In genomic region chr17:42009170-42009569, GRCh38 we compare ENCODE assay signal across 11 cellular contexts. TPM values are rescaled to one million over a fixed set of nuclear protein-coding genes. Genes with fewer than 3 reads are reported as not detected.
DNase-seq lines count a peak whose midpoint lies in the region; ATAC-seq and TF ChIP-seq lines count a peak whose summit lies in the region.
"Had no signal": no experiment of that assay in that cellular context is flagged by ENCODE, and none has a peak within 500 bp of the region (broad histone marks: within the 10 kb centered on the region; RNA-seq: fewer than 3 reads in every experiment).

No MANE protein-coding gene starts in this region.

- H3K4me3 ChIP-seq in left ventricle myocardium inferior, result no peak overlapping the region
- no peak overlapping the region for H3K4me3 ChIP-seq in right cardiac atrium (ENCODE audit: low read length)
- no peak overlapping the region for H3K4me3 ChIP-seq in cardiac fibroblast (replicated peaks in 1 of 2; ENCODE audit: low read depth in 2 of 2, low read length in 2 of 2)
- H3K4me3 ChIP-seq in liver (ENCODE audit: low read depth in 1 of 3, low read length in 3 of 3), result no peak overlapping the region
- H3K4me3 ChIP-seq in effector memory CD4-positive, alpha-beta T cell (ENCODE audit: insufficient read depth, low read depth, low read length, poor library complexity, severe bottlenecking), result no peak overlapping the region
- H3K4me3 ChIP-seq: MG63 had no signal

- 76% methylated on average over 4 of the region's 4 CpGs for WGBS in right cardiac atrium
- WGBS in liver, result 76% methylated on average over 4 of the region's 4 CpGs

- peak; percentile 52 to 69 for TF ChIP-seq RAD21 in liver (IDR thresholded peaks at IDR 0.05)

- peaks cover 99% of the 10 kb centered on the region for H3K4me1 ChIP-seq in left ventricle myocardium inferior
- H3K4me1 ChIP-seq in right cardiac atrium (ENCODE audit: control insufficient read depth, insufficient read depth, low read length), result peaks cover 7% of the 10 kb centered on the region
- peaks cover 4 to 25% (median 6%) of the 10 kb centered on the region in 4 donors for H3K4me1 ChIP-seq in liver (ENCODE audit: control insufficient read depth in 4 of 4, insufficient read depth in 4 of 4, low read length in 3 of 4)
- H3K4me1 ChIP-seq in effector memory CD4-positive, alpha-beta T cell (ENCODE audit: control insufficient read depth, insufficient read depth, low read length, poor library complexity, severe bottlenecking), result no peaks in the 10 kb centered on the region

- no peak for DNase-seq in left ventricle myocardium inferior
- no peak for DNase-seq in right cardiac atrium
- DNase-seq in cardiac fibroblast (ENCODE audit: low read depth in 2 of 2), result peak in 1 of 2 donors; percentile 20
- DNase-seq in NCI-H446 treated with DMSO at 0.1 percent for 48 hours (lab: John Stamatoyannopoulos, UW), result no peak
- no peak for DNase-seq in epidermal melanocyte (ENCODE audit: insufficient read length, low spot score)
- DNase-seq in effector memory CD4-positive, alpha-beta T cell, result no peak
- DNase-seq: AML-193; MG63; stimulated activated CD4-positive, alpha-beta T cell treated with anti-CD3 and anti-CD28 coated beads, Interleukin-1b, Interleukin-23, amount 100 ng/mL, for 48 hours had no signal

- H3K9ac ChIP-seq in liver (ENCODE audit: low read depth in 1 of 2, low read length in 2 of 2), result no peak overlapping the region

- peak overlapping the region; percentile 36 for H3K27ac ChIP-seq in left ventricle myocardium inferior (replicated peaks)
- no peak overlapping the region for H3K27ac ChIP-seq in right cardiac atrium (ENCODE audit: low read length)
- H3K27ac ChIP-seq in liver (ENCODE audit: low read depth in 1 of 2, low read length in 2 of 2), result no peak overlapping the region
- H3K27ac ChIP-seq in effector memory CD4-positive, alpha-beta T cell (ENCODE audit: insufficient read depth, low read length, poor library complexity, severe bottlenecking), result no peak overlapping the region

- H3K27me3 ChIP-seq in left ventricle myocardium inferior (ENCODE audit: low read depth) (no peaks in the 10 kb centered on the region), right cardiac atrium (ENCODE audit: control insufficient read depth, insufficient read depth) (no peaks in the 10 kb centered on the region), liver (ENCODE audit: control insufficient read depth in 4 of 4, insufficient read depth in 4 of 4, low read length in 3 of 4) (no peaks in the 10 kb centered on the region)
- H3K27me3 ChIP-seq in effector memory CD4-positive, alpha-beta T cell (replicated peaks; ENCODE audit: control insufficient read depth, insufficient read depth, low read length, poor library complexity, severe bottlenecking), result no peaks in the 10 kb centered on the region
- H3K27me3 ChIP-seq: MG63 had no signal

- H3K36me3 ChIP-seq in left ventricle myocardium inferior, result no peaks in the 10 kb centered on the region
- H3K36me3 ChIP-seq in liver (ENCODE audit: control insufficient read depth in 4 of 4, insufficient read depth in 3 of 4, low read depth in 1 of 4, low read length in 3 of 4), result peaks cover 0 to 2% (median 0%) of the 10 kb centered on the region in 4 donors
- peaks cover 8% of the 10 kb centered on the region for H3K36me3 ChIP-seq in effector memory CD4-positive, alpha-beta T cell (ENCODE audit: control insufficient read depth, insufficient read depth, low read length)

- H3K9me3 ChIP-seq in left ventricle myocardium inferior (replicated peaks) (no peaks in the 10 kb centered on the region), right cardiac atrium (ENCODE audit: control insufficient read depth, low read length) (no peaks in the 10 kb centered on the region), liver (ENCODE audit: control insufficient read depth in 4 of 4, low read length in 3 of 4) (no peaks in the 10 kb centered on the region)
- no peaks in the 10 kb centered on the region for H3K9me3 ChIP-seq in effector memory CD4-positive, alpha-beta T cell (ENCODE audit: control insufficient read depth, low read length)
- H3K9me3 ChIP-seq: MG63 had no signal

- ATAC-seq in right cardiac atrium (no peak), HG03135 (IDR thresholded peaks at IDR 0.05; ENCODE audit: unreplicated experiment) (no peak)

- intact Hi-C loops in left ventricle myocardium inferior (cut with micrococcal nuclease), result no loop called here
- intact Hi-C loops in right cardiac atrium (cut with DNase I), result no loop called here

- peak; percentile 24 for TF ChIP-seq CTCF in left ventricle myocardium inferior (IDR thresholded peaks at IDR 0.05; ENCODE audit: borderline replicate concordance)
- TF ChIP-seq CTCF in cardiac fibroblast (IDR thresholded peaks at IDR 0.05; ENCODE audit: low read depth, low read length), result peak; percentile 6
- TF ChIP-seq CTCF in liver (IDR thresholded peaks at IDR 0.05; ENCODE audit: low read depth, low read length, missing input control), result peak; percentile 21

TF ChIP-seq in liver, 16 proteins besides CTCF, POLR2A, EP300 and RAD21:
- no peak for TF ChIP-seq HNF4A (conservative IDR thresholded peaks at IDR 0.05)
- TF ChIP-seq, protein P1, sequence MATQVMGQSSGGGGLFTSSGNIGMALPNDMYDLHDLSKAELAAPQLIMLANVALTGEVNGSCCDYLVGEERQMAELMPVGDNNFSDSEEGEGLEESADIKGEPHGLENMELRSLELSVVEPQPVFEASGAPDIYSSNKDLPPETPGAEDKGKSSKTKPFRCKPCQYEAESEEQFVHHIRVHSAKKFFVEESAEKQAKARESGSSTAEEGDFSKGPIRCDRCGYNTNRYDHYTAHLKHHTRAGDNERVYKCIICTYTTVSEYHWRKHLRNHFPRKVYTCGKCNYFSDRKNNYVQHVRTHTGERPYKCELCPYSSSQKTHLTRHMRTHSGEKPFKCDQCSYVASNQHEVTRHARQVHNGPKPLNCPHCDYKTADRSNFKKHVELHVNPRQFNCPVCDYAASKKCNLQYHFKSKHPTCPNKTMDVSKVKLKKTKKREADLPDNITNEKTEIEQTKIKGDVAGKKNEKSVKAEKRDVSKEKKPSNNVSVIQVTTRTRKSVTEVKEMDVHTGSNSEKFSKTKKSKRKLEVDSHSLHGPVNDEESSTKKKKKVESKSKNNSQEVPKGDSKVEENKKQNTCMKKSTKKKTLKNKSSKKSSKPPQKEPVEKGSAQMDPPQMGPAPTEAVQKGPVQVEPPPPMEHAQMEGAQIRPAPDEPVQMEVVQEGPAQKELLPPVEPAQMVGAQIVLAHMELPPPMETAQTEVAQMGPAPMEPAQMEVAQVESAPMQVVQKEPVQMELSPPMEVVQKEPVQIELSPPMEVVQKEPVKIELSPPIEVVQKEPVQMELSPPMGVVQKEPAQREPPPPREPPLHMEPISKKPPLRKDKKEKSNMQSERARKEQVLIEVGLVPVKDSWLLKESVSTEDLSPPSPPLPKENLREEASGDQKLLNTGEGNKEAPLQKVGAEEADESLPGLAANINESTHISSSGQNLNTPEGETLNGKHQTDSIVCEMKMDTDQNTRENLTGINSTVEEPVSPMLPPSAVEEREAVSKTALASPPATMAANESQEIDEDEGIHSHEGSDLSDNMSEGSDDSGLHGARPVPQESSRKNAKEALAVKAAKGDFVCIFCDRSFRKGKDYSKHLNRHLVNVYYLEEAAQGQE (IDR thresholded peaks at IDR 0.05), result no peak
- TF ChIP-seq, protein P2, sequence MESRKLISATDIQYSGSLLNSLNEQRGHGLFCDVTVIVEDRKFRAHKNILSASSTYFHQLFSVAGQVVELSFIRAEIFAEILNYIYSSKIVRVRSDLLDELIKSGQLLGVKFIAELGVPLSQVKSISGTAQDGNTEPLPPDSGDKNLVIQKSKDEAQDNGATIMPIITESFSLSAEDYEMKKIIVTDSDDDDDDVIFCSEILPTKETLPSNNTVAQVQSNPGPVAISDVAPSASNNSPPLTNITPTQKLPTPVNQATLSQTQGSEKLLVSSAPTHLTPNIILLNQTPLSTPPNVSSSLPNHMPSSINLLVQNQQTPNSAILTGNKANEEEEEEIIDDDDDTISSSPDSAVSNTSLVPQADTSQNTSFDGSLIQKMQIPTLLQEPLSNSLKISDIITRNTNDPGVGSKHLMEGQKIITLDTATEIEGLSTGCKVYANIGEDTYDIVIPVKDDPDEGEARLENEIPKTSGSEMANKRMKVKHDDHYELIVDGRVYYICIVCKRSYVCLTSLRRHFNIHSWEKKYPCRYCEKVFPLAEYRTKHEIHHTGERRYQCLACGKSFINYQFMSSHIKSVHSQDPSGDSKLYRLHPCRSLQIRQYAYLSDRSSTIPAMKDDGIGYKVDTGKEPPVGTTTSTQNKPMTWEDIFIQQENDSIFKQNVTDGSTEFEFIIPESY (IDR thresholded peaks at IDR 0.05), result no peak

RNA-seq across cellular contexts. Expression of gene DNAJC7, which starts 8.1 kb away (rescaled TPM):
- 71.2 TPM for total RNA-seq in left ventricle myocardium inferior
- 10 to 100 TPM; 56.2 to 81.5 (median 65.3) TPM for total RNA-seq in right cardiac atrium
- polyA plus RNA-seq in right cardiac atrium, result 60.7 TPM
- 10 to 100 TPM; 28.7 to 33.9 TPM for total RNA-seq in liver
- 10 to 100 TPM; 29.4 to 31.8 TPM for polyA plus RNA-seq in liver

RNA-seq across cellular contexts. Expression of gene NKIRAS2, which starts 10.7 kb away (rescaled TPM):
- 50.9 TPM for total RNA-seq in left ventricle myocardium inferior
- total RNA-seq in right cardiac atrium, result 10 to 100 TPM; 39.1 to 47.9 (median 40.4) TPM
- 53.9 TPM for polyA plus RNA-seq in right cardiac atrium
- total RNA-seq in liver, result 10 to 100 TPM; 17.3 to 17.4 TPM
- polyA plus RNA-seq in liver, result 10 to 100 TPM; 16.4 to 20.7 TPM

RNA-seq across cellular contexts. Expression of gene C17orf113, which starts 41.2 kb away (rescaled TPM):
- total RNA-seq in left ventricle myocardium inferior, result 0.63 TPM
- total RNA-seq in right cardiac atrium, result 1 to 10 TPM in 1 of 4 donors, under 1 TPM in 3; 0.60 to 1.2 (median 0.66) TPM
- polyA plus RNA-seq in right cardiac atrium, result 0.91 TPM
- total RNA-seq in liver, result under 1 TPM; 0.14 to 0.17 TPM
- under 1 TPM in 1 of 2 donors, not detected in 1; 0.12 TPM for polyA plus RNA-seq in liver

RNA-seq across cellular contexts. Expression of gene CNP, which starts 42.6 kb away (rescaled TPM):
- total RNA-seq in left ventricle myocardium inferior, result 24.9 TPM
- total RNA-seq in right cardiac atrium, result 10 to 100 TPM; 37.1 to 41.1 (median 39.2) TPM
- polyA plus RNA-seq in right cardiac atrium, result 32.1 TPM
- 10 to 100 TPM; 25.3 to 29.6 TPM for total RNA-seq in liver
- 10 to 100 TPM; 30.7 to 38.3 TPM for polyA plus RNA-seq in liver
